ENCODE assay signal across 10 cellular contexts in genomic region chr10:117619200-117619599, GRCh38.
"Had no signal": no experiment of that assay in that cellular context is flagged by ENCODE, and none has a peak within 500 bp of the region (broad histone marks: within the 10 kb centered on the region; RNA-seq: fewer than 3 reads in every experiment).

No MANE protein-coding gene starts in this region.

- H3K27ac Mint-ChIP-seq: activated naive CD8-positive, alpha-beta T cell; activated T-helper 1 cell treated with anti-CD3 and anti-CD28 coated beads, Interleukin-12 subunit alpha, Interleukin-12 subunit beta, Interleukin-2, Interleukin-4 antibody, amounts not matched to agents 30 ng/mL and 10 ng/mL and 1 ng/mL, durations not matched to agents 14 hours and 24 hours and 36 hours; naive thymus-derived CD8-positive, alpha-beta T cell; stimulated activated naive B cell treated with anti-CD40 and anti-IgM and Interleukin-4, amounts not matched to agents 10 μg/mL and 1 μg/mL and 100 μg/mL, for 72 hours; T-helper 1 cell treated with Interleukin-12 subunit alpha and Interleukin-12 subunit beta and Interleukin-4 antibody, amounts not matched to agents 30 μg/mL and 1 μg/mL, for 36 hours had no signal

- H3K9me3 Mint-ChIP-seq: activated T-helper 1 cell treated with anti-CD3 and anti-CD28 coated beads, Interleukin-12 subunit alpha, Interleukin-12 subunit beta, Interleukin-2, Interleukin-4 antibody, amounts not matched to agents 30 ng/mL and 10 ng/mL and 1 ng/mL, durations not matched to agents 14 hours and 24 hours and 36 hours; stimulated activated naive B cell treated with anti-CD40 and anti-IgM and Interleukin-4, amounts not matched to agents 10 μg/mL and 1 μg/mL and 100 μg/mL, for 72 hours; T-helper 1 cell treated with Interleukin-12 subunit alpha and Interleukin-12 subunit beta and Interleukin-4 antibody, amounts not matched to agents 30 μg/mL and 1 μg/mL, for 36 hours had no signal

- H3K4me3 Mint-ChIP-seq: activated naive CD8-positive, alpha-beta T cell; activated T-helper 1 cell treated with anti-CD3 and anti-CD28 coated beads, Interleukin-12 subunit alpha, Interleukin-12 subunit beta, Interleukin-2, Interleukin-4 antibody, amounts not matched to agents 30 ng/mL and 10 ng/mL and 1 ng/mL, durations not matched to agents 14 hours and 24 hours and 36 hours; naive thymus-derived CD8-positive, alpha-beta T cell; stimulated activated naive B cell treated with anti-CD40 and anti-IgM and Interleukin-4, amounts not matched to agents 10 μg/mL and 1 μg/mL and 100 μg/mL, for 72 hours; T-helper 1 cell treated with Interleukin-12 subunit alpha and Interleukin-12 subunit beta and Interleukin-4 antibody, amounts not matched to agents 30 μg/mL and 1 μg/mL, for 36 hours had no signal

- DNase-seq: activated CD4-positive, alpha-beta T cell treated with anti-CD3 and anti-CD28 coated beads for 1 hour; activated gamma-delta T cell treated with Interleukin-2 at 50 U/mL for 16 hours; activated T-cell treated with anti-CD3 and anti-CD28 coated beads for 4 hours; left cardiac atrium; naive thymus-derived CD8-positive, alpha-beta T cell; stimulated activated naive B cell treated with anti-CD40 and anti-IgM and Interleukin-4, amounts not matched to agents 10 μg/mL and 1 μg/mL and 100 μg/mL, for 72 hours; WERI-Rb-1 had no signal

- H3K4me1 Mint-ChIP-seq: naive thymus-derived CD8-positive, alpha-beta T cell; stimulated activated naive B cell treated with anti-CD40 and anti-IgM and Interleukin-4, amounts not matched to agents 10 μg/mL and 1 μg/mL and 100 μg/mL, for 72 hours had no signal

- ATAC-seq: left cardiac atrium; naive thymus-derived CD8-positive, alpha-beta T cell; stimulated activated naive B cell treated with anti-CD40 and anti-IgM and Interleukin-4, amounts not matched to agents 10 μg/mL and 1 μg/mL and 100 μg/mL, for 72 hours had no signal

- H3K36me3 Mint-ChIP-seq: activated naive CD8-positive, alpha-beta T cell; naive thymus-derived CD8-positive, alpha-beta T cell; stimulated activated naive B cell treated with anti-CD40 and anti-IgM and Interleukin-4, amounts not matched to agents 10 μg/mL and 1 μg/mL and 100 μg/mL, for 72 hours had no signal
